10 cellular contexts compared by ENCODE assay signal in the genomic region with DNA sequence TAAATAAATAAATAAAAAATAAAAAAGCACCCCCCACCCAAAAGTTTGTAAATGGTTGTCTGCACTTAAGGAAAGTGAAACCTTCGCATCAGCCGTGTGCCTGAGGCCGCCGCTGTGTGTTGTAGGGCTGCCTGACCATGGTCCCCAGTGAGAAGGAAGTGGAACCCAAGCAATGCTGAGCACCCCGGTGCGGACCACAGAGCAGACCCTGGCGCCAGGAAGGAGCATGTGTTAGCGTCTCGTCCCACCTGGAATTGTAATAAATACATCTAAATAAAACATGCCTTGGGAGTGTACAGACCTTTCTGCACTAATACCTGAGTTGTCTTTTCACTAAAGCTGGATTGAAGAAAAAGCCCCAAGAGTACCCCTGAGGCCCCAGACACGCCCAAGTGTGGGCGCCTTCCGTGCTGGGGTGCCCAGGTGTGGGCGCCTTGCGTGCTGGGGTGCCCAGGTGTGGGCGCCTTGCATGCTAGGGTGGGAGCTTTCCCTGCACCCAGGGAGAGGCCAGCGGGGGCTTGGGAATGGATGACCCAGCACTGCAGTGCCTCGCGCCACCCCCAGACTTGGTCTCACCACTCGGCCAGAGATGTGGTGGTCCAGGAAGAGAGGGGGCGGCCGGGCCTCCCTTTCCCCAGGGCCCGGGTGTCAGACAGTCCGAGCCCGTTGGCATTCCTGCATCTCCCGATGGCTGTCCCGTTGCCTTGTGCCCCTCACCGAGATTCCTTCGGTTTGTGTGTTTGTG. TPM values are rescaled to one million over a fixed set of nuclear protein-coding genes. Genes with fewer than 3 reads are reported as not detected.
A peak's percentile ranks its signal among the peaks of the same experiment; 100 is the strongest.
DNase-seq lines count a peak whose midpoint lies in the region; ATAC-seq and TF ChIP-seq lines count a peak whose summit lies in the region.
"Had no signal": no experiment of that assay in that cellular context is flagged by ENCODE, and none has a peak within 500 bp of the region (broad histone marks: within the 10 kb centered on the region; RNA-seq: fewer than 3 reads in every experiment).

No MANE protein-coding gene starts in this region.

- H3K4me1 Mint-ChIP-seq in Calu3 (ENCODE audit: low read depth, unreplicated experiment) = peaks cover 16% of the 10 kb centered on the region

- peak; percentile 44 for ATAC-seq in GM19438 (IDR thresholded peaks at IDR 0.05; ENCODE audit: low read depth, unreplicated experiment)

- TF ChIP-seq POLR2A in Peyer's patch (IDR thresholded peaks at IDR 0.05) = no peak

- no peak for DNase-seq in Calu3
- DNase-seq in Peyer's patch = peak in 2 of 3 donors; percentile 66 to 67
- DNase-seq in NCI-H226 = no peak
- no peak for DNase-seq in NCI-H526 treated with DMSO at 0.1 percent for 48 hours (lab: John Stamatoyannopoulos, UW)
- no peak for DNase-seq in G401 (ENCODE audit: low spot score)
- no peak for DNase-seq in occipital lobe (lab: John Stamatoyannopoulos, UW)
- DNase-seq: uterus had no signal

- H3K4me3 Mint-ChIP-seq in Calu3 (ENCODE audit: low read depth, unreplicated experiment) = peak overlapping the region; percentile 55

- CTCF ChIA-PET in Calu3 (lab: Charles Lee) = no interaction called here

- in situ Hi-C loops in G401 (cut with HindIII; ENCODE audit: low sequenced_read_pairs) = no loop called here

- H3K4me1 ChIP-seq in Peyer's patch (peaks cover 0 to 41% (median 10%) of the 10 kb centered on the region in 4 donors), mucosa of rectum (ENCODE audit: control insufficient read depth in 2 of 2, insufficient read depth in 2 of 2, low read length in 2 of 2) (peaks cover 12 to 24% of the 10 kb centered on the region in 2 donors)
- H3K4me1 ChIP-seq: prostate gland, uterus had no signal

- peaks cover 37% of the 10 kb centered on the region for H3K27me3 Mint-ChIP-seq in Calu3 (ENCODE audit: unreplicated experiment)

- H3K27ac ChIP-seq in Peyer's patch = peak overlapping the region in 3 of 4 donors; percentile 77 to 86 (median 77)
- no peak overlapping the region for H3K27ac ChIP-seq in mucosa of rectum (ENCODE audit: low read depth in 2 of 2, low read length in 2 of 2)

- H3K4me3 ChIP-seq in Peyer's patch (peak overlapping the region; percentile 41 to 59 (median 48)), mucosa of rectum (ENCODE audit: low read length in 2 of 2) (peak overlapping the region; percentile 75 to 78)

- TF ChIP-seq CTCF in Calu3 (IDR thresholded peaks at IDR 0.05; ENCODE audit: unreplicated experiment) (no peak), Peyer's patch (IDR thresholded peaks at IDR 0.05) (no peak)

- intact Hi-C loops in Calu3 (cut with micrococcal nuclease; ENCODE audit: unreplicated experiment) = no loop called here

- H3K27ac Mint-ChIP-seq in Calu3 (ENCODE audit: unreplicated experiment) = no peak overlapping the region

- no peaks in the 10 kb centered on the region for H3K9me3 Mint-ChIP-seq in Calu3 (ENCODE audit: low read depth, unreplicated experiment)

- BruUV-seq in Calu3 (replicated peaks; lab: Mats Ljungman, UMichigan) = no TSS peak

- H3K9me3 ChIP-seq in Peyer's patch (no peaks in the 10 kb centered on the region), mucosa of rectum (ENCODE audit: control insufficient read depth in 2 of 2, low read length in 2 of 2) (no peaks in the 10 kb centered on the region)
- H3K9me3 ChIP-seq: prostate gland, uterus had no signal

- peak overlapping the region in 1 of 2 donors; percentile 72 for H3K9ac ChIP-seq in mucosa of rectum (ENCODE audit: low read depth in 1 of 2, low read length in 2 of 2)

- H3K27me3 ChIP-seq in Peyer's patch = no peaks in the 10 kb centered on the region
- H3K27me3 ChIP-seq in mucosa of rectum (ENCODE audit: control insufficient read depth in 2 of 2, insufficient read depth in 2 of 2, low read length in 2 of 2) = no peaks in the 10 kb centered on the region
- H3K27me3 ChIP-seq: uterus had no signal

- H3K36me3 Mint-ChIP-seq in Calu3 (ENCODE audit: insufficient read depth, unreplicated experiment) = no peaks in the 10 kb centered on the region

- H3K36me3 ChIP-seq in Peyer's patch (no peaks in the 10 kb centered on the region), mucosa of rectum (ENCODE audit: control insufficient read depth in 2 of 2, insufficient read depth in 2 of 2, low read length in 2 of 2) (no peaks in the 10 kb centered on the region)
- H3K36me3 ChIP-seq: prostate gland, uterus had no signal

RNA-seq across cellular contexts. Expression of a gene that starts 33.7 kb away (rescaled TPM):
- total RNA-seq in Calu3 (2022) (not detected in 2 replicates), Peyer's patch (not detected), occipital lobe (not detected)
- not detected in 2 replicates for total RNA-seq in G401 (2014; rRNA removed; shearing (Covaris generic))
- total RNA-seq: prostate gland, uterus had no signal

RNA-seq across cellular contexts. Expression of a gene that starts 33.9 kb away (rescaled TPM):
- total RNA-seq in Calu3 (2022) (34.6 and 44.4 TPM in 2 replicates), Peyer's patch (100 to 1,000 TPM in 2 of 4 donors, 10 to 100 TPM in 2; 62.3 to 133 (median 113) TPM), occipital lobe (71.1 TPM)
- total RNA-seq in G401 (2014; rRNA removed; shearing (Covaris generic)) = 52.6 and 96.4 TPM in 2 replicates

Comparison
In these comparisons a context has a peak if more than half of its experiments do, and no peak if none do; other contexts are left out.
1. DNase-seq: peak in Peyer's patch (2 of 3); none in Calu3 (single experiment), NCI-H226 (single experiment), NCI-H526 treated with DMSO at 0.1 percent for 48 hours (single experiment), G401 (single experiment) and occipital lobe (single experiment).
2. H3K27ac ChIP-seq: peak in Peyer's patch (3 of 4); none in mucosa of rectum (0 of 2).